In the genomic region with DNA sequence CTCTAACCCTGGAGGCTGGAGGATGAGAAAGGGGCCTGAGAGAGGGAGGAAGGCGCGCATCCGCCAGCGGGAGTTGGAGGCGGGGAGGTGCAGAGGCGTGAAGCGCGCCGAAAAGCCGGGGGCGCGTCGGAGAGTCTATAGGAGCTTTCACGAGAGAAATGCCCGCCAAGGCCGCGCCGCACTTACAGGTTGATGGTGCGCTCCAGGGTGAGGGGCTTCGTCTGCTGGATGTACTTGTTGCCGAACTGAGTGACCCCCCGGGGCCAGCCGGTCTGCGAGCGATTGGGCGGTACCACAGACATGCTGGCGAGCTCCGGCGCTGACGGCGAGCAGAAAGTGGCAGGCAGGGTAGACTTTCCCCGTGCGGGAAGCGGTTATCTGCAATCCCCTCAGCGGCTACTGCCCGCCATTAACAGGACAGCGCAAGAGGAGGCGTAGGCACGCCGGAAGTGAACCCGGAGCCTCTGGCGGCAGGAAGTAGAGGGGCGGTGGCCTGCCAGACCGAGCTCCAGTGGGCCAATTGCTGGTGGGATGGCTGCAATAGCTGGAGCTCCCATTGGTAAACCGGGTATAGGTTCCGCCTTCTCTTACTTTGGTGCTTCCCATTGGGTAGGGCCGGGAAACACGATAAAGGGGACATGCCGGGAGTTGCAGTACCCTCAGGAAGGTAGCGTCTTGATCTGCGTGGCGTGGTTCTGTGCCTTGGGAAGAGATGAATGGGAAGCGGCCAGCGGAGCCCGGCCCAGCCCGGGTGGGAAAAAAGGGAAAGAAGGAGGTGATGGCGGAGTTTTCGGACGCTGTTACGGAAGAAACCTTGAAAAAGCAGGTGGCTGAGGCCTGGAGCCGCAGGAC, we compare ENCODE assay signal across 1 cellular context.
TF ChIP-seq lines count a peak whose summit lies in the region.

A gene (minus strand): TSS at position 432 of the 852 bp plus-strand sequence. CDS start 130 bp downstream, at position 302.
A gene (plus strand): TSS at position 654 of the 852 bp plus-strand sequence. CDS start 59 bp downstream, at position 713.

TF ChIP-seq in HepG2, 621 proteins besides CTCF, POLR2A, EP300 and RAD21 (continued from another document):
- TF ChIP-seq ZFP62 (CRISPR knock-in tag; IDR thresholded peaks at IDR 0.05) (no peak; the same call in 1 of the 2 replicates), ZNF589 (CRISPR knock-in tag; conservative IDR thresholded peaks at IDR 0.05) (no peak), TEAD2 (CRISPR knock-in tag; IDR thresholded peaks at IDR 0.05) (0 out of 2 replicates have a peak, but pooled peaks have one; percentile 34), FOXO1 (CRISPR knock-in tag; IDR thresholded peaks at IDR 0.05) (peak; percentile 29; the same call in 1 of the 2 replicates), ONECUT2 (CRISPR knock-in tag; IDR thresholded peaks at IDR 0.05) (no peak), ARNTL (CRISPR knock-in tag; IDR thresholded peaks at IDR 0.05) (no peak; the same call in 1 of the 2 replicates), ZNF550 (CRISPR knock-in tag; IDR thresholded peaks at IDR 0.05; ENCODE audit: borderline replicate concordance) (no peak), ZNF839 (CRISPR knock-in tag; IDR thresholded peaks at IDR 0.05; ENCODE audit: borderline replicate concordance) (no peak; the same call in 1 of the 2 replicates), BORCS8-MEF2B (CRISPR knock-in tag; IDR thresholded peaks at IDR 0.05) (peak; percentile 59), RFX5 (IDR thresholded peaks at IDR 0.05; ENCODE audit: low read depth, low read length) (peak; percentile 16; the same call in 1 of the 2 replicates), XRCC5 (optimal IDR thresholded peaks at IDR 0.05; ENCODE audit: low read length) (no peak), HOXA7 (CRISPR knock-in tag; IDR thresholded peaks at IDR 0.05) (no peak), RBM22 (optimal IDR thresholded peaks at IDR 0.05; ENCODE audit: low read length) (no peak), RBAK (CRISPR knock-in tag; IDR thresholded peaks at IDR 0.05) (no peak), ARNT (IDR thresholded peaks at IDR 0.05) (no peak), ERF (CRISPR knock-in tag; IDR thresholded peaks at IDR 0.05) (peak; percentile 66; the same call in 1 of the 2 replicates), GTF2F1 (IDR thresholded peaks at IDR 0.05; ENCODE audit: low read length) (no peak), FOSL1 (CRISPR knock-in tag; IDR thresholded peaks at IDR 0.05; ENCODE audit: borderline replicate concordance) (peak; percentile 11; the same call in 1 of the 2 replicates), KLF12 (CRISPR knock-in tag; IDR thresholded peaks at IDR 0.05; ENCODE audit: borderline replicate concordance) (peak; percentile 92), TMF1 (CRISPR knock-in tag; IDR thresholded peaks at IDR 0.05; ENCODE audit: low read depth) (no peak), MED1 (CRISPR knock-in tag; IDR thresholded peaks at IDR 0.05) (peak; percentile 55; the same call in 1 of the 2 replicates), GFI1 (CRISPR knock-in tag; IDR thresholded peaks at IDR 0.05; ENCODE audit: borderline replicate concordance) (peak; percentile 64; the same call in 1 of the 2 replicates), ZNF816 (CRISPR knock-in tag; IDR thresholded peaks at IDR 0.05; ENCODE audit: borderline replicate concordance) (peak; percentile 100), HNRNPL (IDR thresholded peaks at IDR 0.05; ENCODE audit: low read depth, low read length) (0 out of 2 replicates have a peak, but pooled peaks have one; percentile 28)
- TF ChIP-seq, protein P1, sequence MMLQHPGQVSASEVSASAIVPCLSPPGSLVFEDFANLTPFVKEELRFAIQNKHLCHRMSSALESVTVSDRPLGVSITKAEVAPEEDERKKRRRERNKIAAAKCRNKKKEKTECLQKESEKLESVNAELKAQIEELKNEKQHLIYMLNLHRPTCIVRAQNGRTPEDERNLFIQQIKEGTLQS (CRISPR knock-in tag; IDR thresholded peaks at IDR 0.05): peak; percentile 36; the same call in 1 of the 2 replicates
- TF ChIP-seq, protein P2, sequence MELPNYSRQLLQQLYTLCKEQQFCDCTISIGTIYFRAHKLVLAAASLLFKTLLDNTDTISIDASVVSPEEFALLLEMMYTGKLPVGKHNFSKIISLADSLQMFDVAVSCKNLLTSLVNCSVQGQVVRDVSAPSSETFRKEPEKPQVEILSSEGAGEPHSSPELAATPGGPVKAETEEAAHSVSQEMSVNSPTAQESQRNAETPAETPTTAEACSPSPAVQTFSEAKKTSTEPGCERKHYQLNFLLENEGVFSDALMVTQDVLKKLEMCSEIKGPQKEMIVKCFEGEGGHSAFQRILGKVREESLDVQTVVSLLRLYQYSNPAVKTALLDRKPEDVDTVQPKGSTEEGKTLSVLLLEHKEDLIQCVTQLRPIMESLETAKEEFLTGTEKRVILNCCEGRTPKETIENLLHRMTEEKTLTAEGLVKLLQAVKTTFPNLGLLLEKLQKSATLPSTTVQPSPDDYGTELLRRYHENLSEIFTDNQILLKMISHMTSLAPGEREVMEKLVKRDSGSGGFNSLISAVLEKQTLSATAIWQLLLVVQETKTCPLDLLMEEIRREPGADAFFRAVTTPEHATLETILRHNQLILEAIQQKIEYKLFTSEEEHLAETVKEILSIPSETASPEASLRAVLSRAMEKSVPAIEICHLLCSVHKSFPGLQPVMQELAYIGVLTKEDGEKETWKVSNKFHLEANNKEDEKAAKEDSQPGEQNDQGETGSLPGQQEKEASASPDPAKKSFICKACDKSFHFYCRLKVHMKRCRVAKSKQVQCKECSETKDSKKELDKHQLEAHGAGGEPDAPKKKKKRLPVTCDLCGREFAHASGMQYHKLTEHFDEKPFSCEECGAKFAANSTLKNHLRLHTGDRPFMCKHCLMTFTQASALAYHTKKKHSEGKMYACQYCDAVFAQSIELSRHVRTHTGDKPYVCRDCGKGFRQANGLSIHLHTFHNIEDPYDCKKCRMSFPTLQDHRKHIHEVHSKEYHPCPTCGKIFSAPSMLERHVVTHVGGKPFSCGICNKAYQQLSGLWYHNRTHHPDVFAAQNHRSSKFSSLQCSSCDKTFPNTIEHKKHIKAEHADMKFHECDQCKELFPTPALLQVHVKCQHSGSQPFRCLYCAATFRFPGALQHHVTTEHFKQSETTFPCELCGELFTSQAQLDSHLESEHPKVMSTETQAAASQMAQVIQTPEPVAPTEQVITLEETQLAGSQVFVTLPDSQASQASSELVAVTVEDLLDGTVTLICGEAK (IDR thresholded peaks at IDR 0.05): peak; percentile 88
- TF ChIP-seq, protein P2 (CRISPR knock-in tag; IDR thresholded peaks at IDR 0.05): peak; percentile 78
- TF ChIP-seq, protein P3, sequence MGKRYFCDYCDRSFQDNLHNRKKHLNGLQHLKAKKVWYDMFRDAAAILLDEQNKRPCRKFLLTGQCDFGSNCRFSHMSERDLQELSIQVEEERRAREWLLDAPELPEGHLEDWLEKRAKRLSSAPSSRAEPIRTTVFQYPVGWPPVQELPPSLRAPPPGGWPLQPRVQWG (CRISPR knock-in tag; IDR thresholded peaks at IDR 0.05; ENCODE audit: borderline replicate concordance, low read depth): no peak
- TF ChIP-seq, protein P4, sequence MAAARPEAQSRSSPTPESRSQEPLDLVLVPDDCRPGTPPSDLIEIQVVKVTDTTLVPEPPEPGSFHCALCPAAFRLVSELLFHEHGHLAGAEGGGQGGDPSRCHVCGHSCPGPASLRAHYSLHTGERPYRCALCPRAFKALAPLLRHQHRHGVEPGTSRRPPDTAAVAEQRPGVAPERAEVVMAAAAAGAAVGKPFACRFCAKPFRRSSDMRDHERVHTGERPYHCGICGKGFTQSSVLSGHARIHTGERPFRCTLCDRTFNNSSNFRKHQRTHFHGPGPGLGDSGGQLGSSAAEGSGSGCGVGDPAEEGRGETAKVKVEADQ (CRISPR knock-in tag; IDR thresholded peaks at IDR 0.05; ENCODE audit: borderline replicate concordance): peak; percentile 47; the same call in 1 of the 2 replicates
- TF ChIP-seq, protein P5, sequence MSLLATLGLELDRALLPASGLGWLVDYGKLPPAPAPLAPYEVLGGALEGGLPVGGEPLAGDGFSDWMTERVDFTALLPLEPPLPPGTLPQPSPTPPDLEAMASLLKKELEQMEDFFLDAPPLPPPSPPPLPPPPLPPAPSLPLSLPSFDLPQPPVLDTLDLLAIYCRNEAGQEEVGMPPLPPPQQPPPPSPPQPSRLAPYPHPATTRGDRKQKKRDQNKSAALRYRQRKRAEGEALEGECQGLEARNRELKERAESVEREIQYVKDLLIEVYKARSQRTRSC (CRISPR knock-in tag; IDR thresholded peaks at IDR 0.05; ENCODE audit: low read depth): no peak
- TF ChIP-seq, protein P6, sequence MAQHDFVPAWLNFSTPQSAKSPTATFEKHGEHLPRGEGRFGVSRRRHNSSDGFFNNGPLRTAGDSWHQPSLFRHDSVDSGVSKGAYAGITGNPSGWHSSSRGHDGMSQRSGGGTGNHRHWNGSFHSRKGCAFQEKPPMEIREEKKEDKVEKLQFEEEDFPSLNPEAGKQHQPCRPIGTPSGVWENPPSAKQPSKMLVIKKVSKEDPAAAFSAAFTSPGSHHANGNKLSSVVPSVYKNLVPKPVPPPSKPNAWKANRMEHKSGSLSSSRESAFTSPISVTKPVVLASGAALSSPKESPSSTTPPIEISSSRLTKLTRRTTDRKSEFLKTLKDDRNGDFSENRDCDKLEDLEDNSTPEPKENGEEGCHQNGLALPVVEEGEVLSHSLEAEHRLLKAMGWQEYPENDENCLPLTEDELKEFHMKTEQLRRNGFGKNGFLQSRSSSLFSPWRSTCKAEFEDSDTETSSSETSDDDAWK (CRISPR knock-in tag; IDR thresholded peaks at IDR 0.05): no peak
TF ChIP-seq in HepG2: peak in this region for 281.
